Comparison of ENCODE assay signal across 22 cellular contexts in the genomic region with DNA sequence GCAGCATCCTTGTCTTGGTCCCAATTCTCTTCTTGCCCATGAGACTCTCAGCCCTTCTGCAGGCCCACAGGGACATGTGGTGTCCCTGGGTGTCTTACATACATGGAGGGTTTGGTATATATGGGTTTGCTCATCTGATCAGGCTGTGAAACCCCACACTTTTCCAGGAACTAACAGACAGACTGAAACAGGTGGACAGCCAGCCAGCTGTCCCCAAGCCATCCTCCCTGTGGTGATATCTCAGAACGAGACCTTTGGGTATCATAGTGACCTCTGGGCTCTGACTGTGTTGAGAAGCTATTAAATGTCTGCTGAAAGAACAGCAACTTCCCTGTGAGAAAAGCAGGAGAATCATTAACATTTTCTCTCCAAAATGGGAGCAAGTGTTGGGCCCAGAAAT.
A peak's percentile ranks its signal among the peaks of the same experiment; 100 is the strongest.
DNase-seq lines count a peak whose midpoint lies in the region; ATAC-seq and TF ChIP-seq lines count a peak whose summit lies in the region.
"Had no signal": no experiment of that assay in that cellular context is flagged by ENCODE, and none has a peak within 500 bp of the region (broad histone marks: within the 10 kb centered on the region; RNA-seq: fewer than 3 reads in every experiment).

No MANE protein-coding gene starts in this region.

- TF ChIP-seq CTCF in smooth muscle cell (IDR thresholded peaks at IDR 0.05; ENCODE audit: borderline replicate concordance, insufficient read depth, poor library complexity, severe bottlenecking): no peak

- no peak overlapping the region for H3K9ac ChIP-seq in smooth muscle cell (ENCODE audit: low read depth)

- H4K20me1 ChIP-seq in smooth muscle cell (ENCODE audit: low read depth): no peaks in the 10 kb centered on the region

- H3K9me3 ChIP-seq in smooth muscle cell (replicated peaks; ENCODE audit: low read depth): no peaks in the 10 kb centered on the region
- H3K9me3 ChIP-seq: gastrocnemius medialis, left ventricle myocardium inferior, pancreas, Peyer's patch, testis had no signal

- H3K36me3 Mint-ChIP-seq in activated naive CD8-positive, alpha-beta T cell: no peaks in the 10 kb centered on the region
- H3K36me3 Mint-ChIP-seq in activated naive CD8-positive, alpha-beta T cell treated with anti-CD3 and anti-CD28 coated beads for 36 hours: no peaks in the 10 kb centered on the region
- no peaks in the 10 kb centered on the region for H3K36me3 Mint-ChIP-seq in activated T-helper 2 cell treated with anti-CD3 and anti-CD28 coated beads, Interferon-gamma antibody, Interleukin-2, Interleukin-4, amounts not matched to agents 10 μg/mL and 5 μg/mL and 100 μg/mL, durations not matched to agents 14 hours and 24 hours and 36 hours (ENCODE audit: low read depth)
- H3K36me3 Mint-ChIP-seq in stimulated activated memory B cell treated with anti-CD40 and anti-IgM and Interleukin-4, amounts not matched to agents 10 μg/mL and 1 μg/mL and 100 μg/mL, for 72 hours: no peaks in the 10 kb centered on the region

- peak overlapping the region; percentile 70 for H3K4me3 Mint-ChIP-seq in activated naive CD8-positive, alpha-beta T cell
- H3K4me3 Mint-ChIP-seq in activated naive CD8-positive, alpha-beta T cell treated with anti-CD3 and anti-CD28 coated beads for 36 hours: no peak overlapping the region
- peak overlapping the region; percentile 14 for H3K4me3 Mint-ChIP-seq in activated T-helper 2 cell treated with anti-CD3 and anti-CD28 coated beads, Interferon-gamma antibody, Interleukin-2, Interleukin-4, amounts not matched to agents 10 μg/mL and 5 μg/mL and 100 μg/mL, durations not matched to agents 14 hours and 24 hours and 36 hours (ENCODE audit: low read depth)
- no peak overlapping the region for H3K4me3 Mint-ChIP-seq in stimulated activated memory B cell treated with anti-CD40 and anti-IgM and Interleukin-4, amounts not matched to agents 10 μg/mL and 1 μg/mL and 100 μg/mL, for 72 hours

- H3K36me3 ChIP-seq in smooth muscle cell (ENCODE audit: low read depth): no peaks in the 10 kb centered on the region
- H3K36me3 ChIP-seq: cardiac muscle cell, gastrocnemius medialis, left ventricle myocardium inferior, pancreas, Peyer's patch had no signal

- no peaks in the 10 kb centered on the region for H3F3A ChIP-seq in smooth muscle cell (ENCODE audit: low read depth)

- intact Hi-C loops in activated T-helper 2 cell treated with anti-CD3 and anti-CD28 coated beads, Interferon-gamma antibody, Interleukin-2, Interleukin-4, amounts not matched to agents 10 μg/mL and 5 μg/mL and 100 μg/mL, durations not matched to agents 14 hours and 24 hours and 36 hours (cut with micrococcal nuclease): no loop called here

- H3K9me3 Mint-ChIP-seq in activated naive CD8-positive, alpha-beta T cell (ENCODE audit: low read depth): no peaks in the 10 kb centered on the region
- no peaks in the 10 kb centered on the region for H3K9me3 Mint-ChIP-seq in activated naive CD8-positive, alpha-beta T cell treated with anti-CD3 and anti-CD28 coated beads for 36 hours
- H3K9me3 Mint-ChIP-seq in activated T-helper 2 cell treated with anti-CD3 and anti-CD28 coated beads, Interferon-gamma antibody, Interleukin-2, Interleukin-4, amounts not matched to agents 10 μg/mL and 5 μg/mL and 100 μg/mL, durations not matched to agents 14 hours and 24 hours and 36 hours: no peaks in the 10 kb centered on the region
- no peaks in the 10 kb centered on the region for H3K9me3 Mint-ChIP-seq in stimulated activated memory B cell treated with anti-CD40 and anti-IgM and Interleukin-4, amounts not matched to agents 10 μg/mL and 1 μg/mL and 100 μg/mL, for 72 hours

- no peaks in the 10 kb centered on the region for H3K4me1 ChIP-seq in smooth muscle cell (ENCODE audit: low read depth)
- H3K4me1 ChIP-seq: gastrocnemius medialis, left ventricle myocardium inferior, pancreas, Peyer's patch, testis had no signal

- DNase-seq in activated naive CD8-positive, alpha-beta T cell treated with anti-CD3 and anti-CD28 coated beads for 36 hours: no peak
- DNase-seq in LHCN-M2 (ENCODE audit: low read depth) (peak; percentile 57), NCI-H446 (lab: John Stamatoyannopoulos, UW) (no peak), smooth muscle cell (lab: John Stamatoyannopoulos, UW; ENCODE audit: unreplicated experiment) (no peak)
- DNase-seq in activated T-helper 2 cell treated with anti-CD3 and anti-CD28 coated beads, Interferon-gamma antibody, Interleukin-2, Interleukin-4, amounts not matched to agents 10 μg/mL and 5 μg/mL and 100 μg/mL, durations not matched to agents 14 hours and 24 hours and 36 hours (ENCODE audit: low spot score): no peak
- DNase-seq: activated CD4-positive, alpha-beta T cell treated with anti-CD3 and anti-CD28 coated beads for 1 hour; cortex of kidney; DMS 273 treated with DMSO at 0.1 percent for 48 hours; gastrocnemius medialis; hippocampal formation; left ventricle myocardium inferior; NCI-H510A treated with DMSO at 0.1 percent for 48 hours; pancreas; Peyer's patch; SIG-M5; stimulated activated CD4-positive, alpha-beta T cell treated with anti-CD3 and anti-CD28 coated beads, Interleukin-12 subunit alpha, Interleukin-12 subunit beta, amount 100 ng/mL, for 4 hours; testis had no signal

- 77% methylated on average over 1 of the region's 1 CpG for WGBS in smooth muscle cell (ENCODE audit: low lambda C conversion rate)

- H3K4me2 ChIP-seq in smooth muscle cell: no peak overlapping the region

- H3K27ac ChIP-seq in smooth muscle cell (ENCODE audit: low read depth): no peak overlapping the region
- H3K27ac ChIP-seq: C4-2B, cardiac muscle cell, gastrocnemius medialis, HL-60, left ventricle myocardium inferior, pancreas, Peyer's patch, testis had no signal

- H2AFZ ChIP-seq in smooth muscle cell (ENCODE audit: low read depth): no peak overlapping the region

- peaks cover 10% of the 10 kb centered on the region for H3K27me3 ChIP-seq in smooth muscle cell (ENCODE audit: low read depth)
- H3K27me3 ChIP-seq: gastrocnemius medialis, pancreas, Peyer's patch, testis had no signal

- H3K4me1 Mint-ChIP-seq in activated naive CD8-positive, alpha-beta T cell (ENCODE audit: low read depth): no peaks in the 10 kb centered on the region
- H3K4me1 Mint-ChIP-seq in activated naive CD8-positive, alpha-beta T cell treated with anti-CD3 and anti-CD28 coated beads for 36 hours: peaks cover 4% of the 10 kb centered on the region
- no peaks in the 10 kb centered on the region for H3K4me1 Mint-ChIP-seq in activated T-helper 2 cell treated with anti-CD3 and anti-CD28 coated beads, Interferon-gamma antibody, Interleukin-2, Interleukin-4, amounts not matched to agents 10 μg/mL and 5 μg/mL and 100 μg/mL, durations not matched to agents 14 hours and 24 hours and 36 hours (ENCODE audit: low read depth)
- H3K4me1 Mint-ChIP-seq in stimulated activated memory B cell treated with anti-CD40 and anti-IgM and Interleukin-4, amounts not matched to agents 10 μg/mL and 1 μg/mL and 100 μg/mL, for 72 hours: no peaks in the 10 kb centered on the region

- no peak overlapping the region for H3K4me3 ChIP-seq in smooth muscle cell
- H3K4me3 ChIP-seq: cardiac muscle cell, gastrocnemius medialis, left ventricle myocardium inferior, pancreas, testis had no signal

- H3K27me3 Mint-ChIP-seq in activated naive CD8-positive, alpha-beta T cell: no peaks in the 10 kb centered on the region
- H3K27me3 Mint-ChIP-seq in activated naive CD8-positive, alpha-beta T cell treated with anti-CD3 and anti-CD28 coated beads for 36 hours: peaks cover 4% of the 10 kb centered on the region
- peaks cover 7% of the 10 kb centered on the region for H3K27me3 Mint-ChIP-seq in activated T-helper 2 cell treated with anti-CD3 and anti-CD28 coated beads, Interferon-gamma antibody, Interleukin-2, Interleukin-4, amounts not matched to agents 10 μg/mL and 5 μg/mL and 100 μg/mL, durations not matched to agents 14 hours and 24 hours and 36 hours (ENCODE audit: low read depth)
- peaks cover 46% of the 10 kb centered on the region for H3K27me3 Mint-ChIP-seq in stimulated activated memory B cell treated with anti-CD40 and anti-IgM and Interleukin-4, amounts not matched to agents 10 μg/mL and 1 μg/mL and 100 μg/mL, for 72 hours

- ATAC-seq in stimulated activated memory B cell treated with anti-CD40 and anti-IgM and Interleukin-4, amounts not matched to agents 10 μg/mL and 1 μg/mL and 100 μg/mL, for 72 hours: peak; percentile 22
- ATAC-seq: gastrocnemius medialis, pancreas had no signal

- no peak overlapping the region for H3K27ac Mint-ChIP-seq in activated naive CD8-positive, alpha-beta T cell
- H3K27ac Mint-ChIP-seq in activated naive CD8-positive, alpha-beta T cell treated with anti-CD3 and anti-CD28 coated beads for 36 hours: no peak overlapping the region
- no peak overlapping the region for H3K27ac Mint-ChIP-seq in activated T-helper 2 cell treated with anti-CD3 and anti-CD28 coated beads, Interferon-gamma antibody, Interleukin-2, Interleukin-4, amounts not matched to agents 10 μg/mL and 5 μg/mL and 100 μg/mL, durations not matched to agents 14 hours and 24 hours and 36 hours
- H3K27ac Mint-ChIP-seq in stimulated activated memory B cell treated with anti-CD40 and anti-IgM and Interleukin-4, amounts not matched to agents 10 μg/mL and 1 μg/mL and 100 μg/mL, for 72 hours: no peak overlapping the region

- H3K79me2 ChIP-seq in smooth muscle cell (ENCODE audit: low read depth): no peaks in the 10 kb centered on the region

Comparison
In these comparisons a context has a peak if more than half of its experiments do, and no peak if none do; other contexts are left out.
1. H3K4me3 Mint-ChIP-seq: peak in activated naive CD8-positive, alpha-beta T cell (single experiment) and activated T-helper 2 cell treated with anti-CD3 and anti-CD28 coated beads, Interferon-gamma antibody, Interleukin-2, Interleukin-4, amounts not matched to agents 10 μg/mL and 5 μg/mL and 100 μg/mL, durations not matched to agents 14 hours and 24 hours and 36 hours (single experiment); none in activated naive CD8-positive, alpha-beta T cell treated with anti-CD3 and anti-CD28 coated beads for 36 hours (single experiment) and stimulated activated memory B cell treated with anti-CD40 and anti-IgM and Interleukin-4, amounts not matched to agents 10 μg/mL and 1 μg/mL and 100 μg/mL, for 72 hours (single experiment).